ENCODE assay signal across 1 cellular context in genomic region chr2:91477731-91478672, GRCh38.
TF ChIP-seq lines count a peak whose summit lies in the region.

No MANE protein-coding gene starts in this region.

TF ChIP-seq in K562, 482 proteins besides CTCF, POLR2A, EP300 and RAD21 (continued from another document):
- TF ChIP-seq ZNF318 (IDR thresholded peaks at IDR 0.05; ENCODE audit: borderline replicate concordance in 1 of 2, low read depth in 1 of 2): no peak
- no peak for TF ChIP-seq MCM7 (IDR thresholded peaks at IDR 0.05)
- TF ChIP-seq TAF15 (IDR thresholded peaks at IDR 0.05; ENCODE audit: low read depth, low read length): no peak
- TF ChIP-seq MAFK (IDR thresholded peaks at IDR 0.05; ENCODE audit: low read length): no peak
- no peak for TF ChIP-seq KAT8 (IDR thresholded peaks at IDR 0.05; ENCODE audit: low read depth)
- TF ChIP-seq GABPB2 (CRISPR knock-in tag; conservative IDR thresholded peaks at IDR 0.05): no peak
- no peak for TF ChIP-seq REST (CRISPR knock-in tag; IDR thresholded peaks at IDR 0.05; ENCODE audit: low read depth)
- TF ChIP-seq CREB3L1 (IDR thresholded peaks at IDR 0.05; ENCODE audit: borderline replicate concordance, low read depth): no peak
- TF ChIP-seq CBX8 (IDR thresholded peaks at IDR 0.05; ENCODE audit: borderline replicate concordance, extremely low read depth, low read depth, low read length, poor library complexity, severe bottlenecking): peak; percentile 84
- TF ChIP-seq ZNF512 (tag; IDR thresholded peaks at IDR 0.05): peak; percentile 90
- TF ChIP-seq RNF2 (IDR thresholded peaks at IDR 0.05): no peak
- peak; percentile 53 for TF ChIP-seq FIP1L1 (IDR thresholded peaks at IDR 0.05; ENCODE audit: low read depth, low read length, poor library complexity, severe bottlenecking)
- no peak for TF ChIP-seq ZNF511 (CRISPR knock-in tag; IDR thresholded peaks at IDR 0.05)
- TF ChIP-seq LARP7 (IDR thresholded peaks at IDR 0.05): no peak
- no peak for TF ChIP-seq FOXA3 (CRISPR knock-in tag; conservative IDR thresholded peaks at IDR 0.05 in 1 of 2, IDR thresholded peaks at IDR 0.05 in 1 of 2)
- no peak for TF ChIP-seq ZNF695 (CRISPR knock-in tag; IDR thresholded peaks at IDR 0.05)
- TF ChIP-seq ATF7 (IDR thresholded peaks at IDR 0.05): no peak
- TF ChIP-seq SIN3B (IDR thresholded peaks at IDR 0.05; ENCODE audit: low read depth): no peak
- no peak for TF ChIP-seq SIN3A (IDR thresholded peaks at IDR 0.05; ENCODE audit: borderline replicate concordance in 2 of 2, control insufficient read depth in 1 of 2, low read depth in 2 of 2, low read length in 2 of 2)
- no peak for TF ChIP-seq MECOM (CRISPR knock-in tag; IDR thresholded peaks at IDR 0.05)
- no peak for TF ChIP-seq NFIX (CRISPR knock-in tag; IDR thresholded peaks at IDR 0.05; ENCODE audit: low read depth)
- TF ChIP-seq MITF (IDR thresholded peaks at IDR 0.05): no peak
- no peak for TF ChIP-seq MTA3 (IDR thresholded peaks at IDR 0.05; ENCODE audit: borderline replicate concordance)
